Comparison of ENCODE assay signal across 9 cellular contexts in genomic region chr13:48483589-48483988, GRCh38.
"Had no signal": no experiment of that assay in that cellular context is flagged by ENCODE, and none has a peak within 500 bp of the region (broad histone marks: within the 10 kb centered on the region; RNA-seq: fewer than 3 reads in every experiment).

No MANE protein-coding gene starts in this region.

- ATAC-seq: HCT116, K562 had no signal

- H3K4me3 ChIP-seq: GM23248, HAP-1, K562 had no signal

- H3K9me3 ChIP-seq: HAP-1 had no signal

- H3K27ac ChIP-seq: GM23248 had no signal

- H3K4me3 Mint-ChIP-seq: HFFc6 had no signal

- H3K9me3 Mint-ChIP-seq: HFFc6 had no signal

- H3K4me1 ChIP-seq: HAP-1 had no signal

- H3K27ac Mint-ChIP-seq: HFFc6 had no signal

- DNase-seq: GM23248, GOT3, H7, HFFc6, IMR-90, KG1 had no signal

- H3K36me3 ChIP-seq: HAP-1 had no signal
